Comparison of ENCODE assay signal across 33 cellular contexts in the genomic region with DNA sequence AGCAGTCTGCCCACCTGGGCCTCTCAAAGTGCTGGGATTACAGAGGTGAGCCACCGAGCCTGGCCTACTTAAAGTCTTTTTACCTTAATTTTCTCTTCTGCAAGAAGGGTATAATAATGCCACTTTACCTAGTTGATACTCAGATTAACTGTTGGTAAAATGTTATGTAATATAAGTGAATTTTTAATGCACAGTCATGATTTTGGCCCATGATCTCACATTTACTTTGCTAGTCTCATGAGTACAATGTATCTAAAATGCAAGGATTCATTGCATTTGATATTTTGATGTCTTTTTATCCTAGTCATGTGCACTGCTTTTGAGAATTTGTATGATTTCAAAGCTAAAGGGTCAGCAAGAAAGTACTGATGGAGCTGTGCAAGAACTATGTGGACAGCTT. TPM values are rescaled to one million over a fixed set of nuclear protein-coding genes. Genes with fewer than 3 reads are reported as not detected.
"Had no signal": no experiment of that assay in that cellular context is flagged by ENCODE, and none has a peak within 500 bp of the region (broad histone marks: within the 10 kb centered on the region; RNA-seq: fewer than 3 reads in every experiment).

No MANE protein-coding gene starts in this region.

- H3K36me3 ChIP-seq: adrenal gland, brain microvascular endothelial cell, breast epithelium had no signal

- H3K4me1 ChIP-seq: body of pancreas, breast epithelium had no signal

- H3K27ac ChIP-seq: adrenal gland, body of pancreas, brain microvascular endothelial cell, breast epithelium had no signal

- H3K27me3 ChIP-seq: adrenal gland, body of pancreas, brain microvascular endothelial cell, breast epithelium had no signal

- FAIRE-seq: astrocyte, TTC549 had no signal

- H3K9me3 ChIP-seq: adrenal gland, body of pancreas, breast epithelium had no signal

- ATAC-seq: activated CD8-positive, alpha-beta T cell treated with anti-CD3 and anti-CD28 coated beads for 36 hours; activated naive CD4-positive, alpha-beta T cell treated with anti-CD3 and anti-CD28 coated beads, Interleukin-2, amount 50 U/mL, for 72 hours; activated T-cell treated with anti-CD3 and anti-CD28 coated beads, Interleukin-2, amount 50 U/mL, for 4 hours; activated T-cell treated with anti-CD3 and anti-CD28 coated beads, Interleukin-2, amount 50 U/mL, for 72 hours; activated T-helper 17 cell treated with anti-CD3 and anti-CD28 coated beads, Interleukin-2, amount 50 U/mL, for 72 hours; body of pancreas had no signal

- H3K4me3 ChIP-seq: adrenal gland, body of pancreas, breast epithelium had no signal

- DNase-seq: activated B cell treated with CpG ODN at 0.5 μM for 24 hours; activated CD4-positive, alpha-beta memory T cell treated with anti-CD3 and anti-CD28 coated beads for 36 hours; activated CD4-positive, alpha-beta T cell treated with anti-CD3 and anti-CD28 coated beads for 4 hours; activated CD4-positive, alpha-beta T cell treated with anti-CD3 and anti-CD28 coated beads, Interleukin-2, amount 10 ng/mL, durations not matched to agents 24 days and 14 days; activated CD4-positive, alpha-beta T cell treated with anti-CD3 and anti-CD28 coated beads, Interleukin-2, amount 50 U/mL, for 1 hour; activated CD4-positive, alpha-beta T cell treated with anti-CD3 and anti-CD28 coated beads, Interleukin-2, amount 50 U/mL, for 4 hours; activated CD4-positive, CD25-positive, alpha-beta regulatory T cell treated with anti-CD3 and anti-CD28 coated beads, Interleukin-2, amount 50 U/mL, for 72 hours; activated CD8-positive, alpha-beta memory T cell treated with anti-CD3 and anti-CD28 coated beads, Interleukin-2, amount 50 U/mL, for 4 hours; activated CD8-positive, alpha-beta T cell treated with anti-CD3 and anti-CD28 coated beads for 36 hours; activated effector memory CD4-positive, alpha-beta T cell treated with anti-CD3 and anti-CD28 coated beads, Interleukin-2, amount 50 U/mL, for 16 hours; activated gamma-delta T cell treated with Interleukin-2 at 50 U/mL for 16 hours; activated naive CD4-positive, alpha-beta T cell; activated naive CD4-positive, alpha-beta T cell treated with anti-CD3 and anti-CD28 coated beads for 36 hours; activated naive CD4-positive, alpha-beta T cell treated with anti-CD3 and anti-CD28 coated beads, Interleukin-2, amount 50 U/mL, for 16 hours; activated naive CD8-positive, alpha-beta T cell treated with anti-CD3 and anti-CD28 coated beads for 36 hours; activated T-cell treated with anti-CD3 and anti-CD28 coated beads for 4 hours; activated T-cell treated with anti-CD3 and anti-CD28 coated beads, Interleukin-2, amount 50 U/mL, for 1 hour; activated T-cell treated with anti-CD3 and anti-CD28 coated beads, Interleukin-2, amount 50 U/mL, for 4 hours; activated T-cell treated with anti-CD3 and anti-CD28 coated beads, Interleukin-2, amount 50 U/mL, for 72 hours; adrenal gland; amniotic stem cell; aorta; body of pancreas; brain microvascular endothelial cell; central memory CD4-positive, alpha-beta T cell; T-helper 1 cell; T-helper 2 cell; T-helper 9 cell had no signal

RNA-seq across cellular contexts. Expression of a gene that starts 13.1 kb away (rescaled TPM):
- total RNA-seq: activated CD4-positive, alpha-beta T cell treated with anti-CD3 and anti-CD28 coated beads, Interleukin-2, amount 10 ng/mL, durations not matched to agents 24 days and 14 days; activated CD8-positive, alpha-beta T cell treated with anti-CD3 and anti-CD28 coated beads for 36 hours; adrenal gland; astrocyte; body of pancreas had no signal
